ENCODE assay signal across 8 cellular contexts in the genomic region with DNA sequence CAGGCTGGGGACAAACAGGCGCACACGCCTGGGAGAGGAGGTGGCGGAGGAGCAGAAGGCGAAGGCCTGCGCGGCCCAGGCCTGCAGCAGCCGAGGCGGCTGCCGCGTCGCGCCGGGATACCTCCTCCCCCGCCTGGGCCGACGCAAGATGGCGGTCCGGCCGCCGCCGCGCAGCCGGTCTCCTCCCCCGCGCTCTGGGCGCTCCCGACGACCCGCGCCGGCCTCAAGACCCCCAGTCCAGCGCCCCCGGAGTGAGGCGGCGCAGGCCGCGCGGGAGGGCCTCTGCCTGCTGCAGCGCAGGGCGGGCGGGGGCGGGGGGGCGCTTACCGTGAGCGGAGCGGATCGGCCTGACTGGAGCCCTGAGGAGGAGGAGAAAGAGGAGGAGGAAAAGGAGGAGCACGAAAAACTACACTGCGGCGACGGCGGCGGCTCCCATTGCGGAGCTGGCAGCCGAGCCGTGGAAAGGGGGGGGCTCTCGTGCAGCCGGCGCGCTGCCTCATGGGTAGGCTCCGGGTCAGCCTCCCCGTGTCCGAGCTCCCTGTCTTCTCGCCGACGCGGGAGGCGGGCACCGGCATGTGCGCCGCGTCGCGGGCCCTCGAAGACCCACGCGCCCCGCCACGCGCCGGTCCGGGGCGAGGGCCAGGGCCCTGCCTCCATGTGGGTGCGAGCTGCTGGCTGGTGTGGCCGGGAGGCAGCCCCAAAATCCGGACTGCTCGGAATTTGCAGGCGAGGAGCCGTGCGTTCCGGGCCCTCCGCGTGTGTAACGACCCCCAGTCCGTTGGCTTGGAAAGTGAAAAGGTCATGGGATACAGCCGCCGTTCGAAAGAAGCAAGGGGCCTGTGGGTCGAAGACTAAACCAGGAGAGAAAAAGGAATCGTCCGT.
DNase-seq lines count a peak whose midpoint lies in the region; ATAC-seq and TF ChIP-seq lines count a peak whose summit lies in the region.

A gene with protein sequence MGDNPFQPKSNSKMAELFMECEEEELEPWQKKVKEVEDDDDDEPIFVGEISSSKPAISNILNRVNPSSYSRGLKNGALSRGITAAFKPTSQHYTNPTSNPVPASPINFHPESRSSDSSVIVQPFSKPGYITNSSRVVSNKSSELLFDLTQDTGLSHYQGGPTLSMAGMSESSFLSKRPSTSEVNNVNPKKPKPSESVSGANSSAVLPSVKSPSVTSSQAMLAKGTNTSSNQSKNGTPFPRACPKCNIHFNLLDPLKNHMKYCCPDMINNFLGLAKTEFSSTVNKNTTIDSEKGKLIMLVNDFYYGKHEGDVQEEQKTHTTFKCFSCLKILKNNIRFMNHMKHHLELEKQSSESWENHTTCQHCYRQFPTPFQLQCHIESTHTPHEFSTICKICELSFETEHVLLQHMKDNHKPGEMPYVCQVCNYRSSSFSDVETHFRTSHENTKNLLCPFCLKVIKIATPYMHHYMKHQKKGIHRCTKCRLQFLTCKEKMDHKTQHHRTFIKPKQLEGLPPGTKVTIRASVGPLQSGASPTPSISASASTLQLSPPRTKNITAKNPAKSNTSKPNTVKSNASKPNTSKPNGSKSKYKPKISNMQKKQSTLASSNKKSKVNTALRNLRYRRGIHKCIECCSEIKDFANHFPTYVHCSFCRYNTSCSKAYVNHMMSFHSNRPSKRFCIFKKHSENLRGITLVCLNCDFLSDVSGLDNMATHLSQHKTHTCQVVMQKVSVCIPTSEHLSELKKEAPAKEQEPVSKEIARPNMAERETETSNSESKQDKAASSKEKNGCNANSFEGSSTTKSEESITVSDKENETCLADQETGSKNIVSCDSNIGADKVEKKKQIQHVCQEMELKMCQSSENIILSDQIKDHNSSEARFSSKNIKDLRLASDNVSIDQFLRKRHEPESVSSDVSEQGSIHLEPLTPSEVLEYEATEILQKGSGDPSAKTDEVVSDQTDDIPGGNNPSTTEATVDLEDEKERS (minus strand): TSS at position 379 of the 882 bp plus-strand sequence. CDS start 26,400 bp downstream, outside the sequence.

- peak within 1 kb of the TSS; percentile 71 for H3K4me3 ChIP-seq in choroid plexus epithelial cell (ENCODE audit: low read depth, low read length)

- no peak for TF ChIP-seq CTCF in choroid plexus epithelial cell (conservative IDR thresholded peaks at IDR 0.05; ENCODE audit: low read depth, low read length)

- ATAC-seq in GM19025 (IDR thresholded peaks at IDR 0.05; ENCODE audit: low read depth, unreplicated experiment) (peak; percentile 84), HG03280 (IDR thresholded peaks at IDR 0.05; ENCODE audit: unreplicated experiment) (peak; percentile 78)

- DNase-seq in AG08396 (ENCODE audit: low spot score): peak; percentile 91
- DNase-seq in NCI-H446 (lab: John Stamatoyannopoulos, UW): peak; percentile 65 to 79
- DNase-seq in activated CD4-positive, alpha-beta T cell treated with anti-CD3 and anti-CD28 coated beads for 4 hours: peak; percentile 75 to 77
- DNase-seq in choroid plexus epithelial cell (ENCODE audit: low read depth): peak; percentile 95
- peak; percentile 97 for DNase-seq in left kidney (ENCODE audit: low read depth, low spot score)
- DNase-seq in stimulated activated CD4-positive, alpha-beta T cell treated with anti-CD3 and anti-CD28 coated beads, Interleukin-2, amount 100 ng/mL, for 24 hours: peak; percentile 80 to 81

Comparison
In these comparisons a context has a peak if more than half of its experiments do, and no peak if none do; other contexts are left out.
1. Peak in every context shown above with its lines: DNase-seq, ATAC-seq and H3K4me3 ChIP-seq.